24 cellular contexts compared by ENCODE assay signal in genomic region chr21:44626262-44626661, GRCh38. TPM values are rescaled to one million over a fixed set of nuclear protein-coding genes. Genes with fewer than 3 reads are reported as not detected.
"Had no signal": no experiment of that assay in that cellular context is flagged by ENCODE, and none has a peak within 500 bp of the region (broad histone marks: within the 10 kb centered on the region; RNA-seq: fewer than 3 reads in every experiment).

No MANE protein-coding gene starts in this region.

- H3K36me3 ChIP-seq: adrenal gland, pancreas, tibial artery had no signal

- ATAC-seq: pancreas, sciatic nerve, SK-N-SH treated with all-trans-retinoic acid at 6 μM for 48 hours had no signal

- H3K27ac Mint-ChIP-seq: activated B cell treated with CpG ODN at 0.5 μM for 24 hours; activated CD4-positive, alpha-beta memory T cell treated with anti-CD3 and anti-CD28 coated beads, Interleukin-2, amount 10 ng/mL, durations not matched to agents 7 days and 5 days; activated naive CD4-positive, alpha-beta T cell treated with anti-CD3 and anti-CD28 coated beads for 36 hours; dendritic cell treated with granulocyte-macrophage colony-stimulating factor and Interleukin-4, amounts not matched to agents 40 ng/mL and 50 ng/mL, for 4 days; mesothelial cell of epicardium had no signal

- H3K4me1 Mint-ChIP-seq: mesothelial cell of epicardium, neural crest cell had no signal

- H3K27me3 ChIP-seq: adrenal gland, pancreas had no signal

- H3K27ac ChIP-seq: adrenal gland, pancreas, tibial artery had no signal

- H3K4me1 ChIP-seq: adrenal gland, pancreas, tibial artery had no signal

- DNase-seq: activated B cell treated with CpG ODN at 0.5 μM for 24 hours; activated CD4-positive, alpha-beta memory T cell treated with anti-CD3 and anti-CD28 coated beads, Interleukin-2, amount 10 ng/mL, durations not matched to agents 7 days and 5 days; activated CD4-positive, alpha-beta T cell treated with anti-CD3 and anti-CD28 coated beads for 48 hours; activated naive CD4-positive, alpha-beta T cell treated with anti-CD3 and anti-CD28 coated beads for 36 hours; adrenal gland; hypothalamus; SHP77 treated with DMSO at 0.1 percent for 48 hours; stimulated activated CD4-positive, alpha-beta T cell treated with anti-CD3 and anti-CD28 coated beads, Interleukin-4, amount 100 ng/mL, for 4 hours; stimulated activated naive CD4-positive, alpha-beta T cell treated with Interleukin-2 at 50 U/mL for 16 hours; tibial artery had no signal

- H3K4me3 Mint-ChIP-seq: activated B cell treated with CpG ODN at 0.5 μM for 24 hours; activated CD4-positive, alpha-beta memory T cell treated with anti-CD3 and anti-CD28 coated beads, Interleukin-2, amount 10 ng/mL, durations not matched to agents 7 days and 5 days; activated naive CD4-positive, alpha-beta T cell treated with anti-CD3 and anti-CD28 coated beads for 36 hours; dendritic cell treated with granulocyte-macrophage colony-stimulating factor and Interleukin-4, amounts not matched to agents 40 ng/mL and 50 ng/mL, for 4 days; mesothelial cell of epicardium; neural crest cell had no signal

- H3K36me3 Mint-ChIP-seq: mesothelial cell of epicardium had no signal

- H3K9me3 ChIP-seq: pancreas had no signal

- H3K27me3 Mint-ChIP-seq: T-cell had no signal

- H3K4me3 ChIP-seq: adrenal gland, pancreas, smooth muscle cell, tibial artery had no signal

RNA-seq across cellular contexts. Expression of gene KRTAP10-9, which starts 0.6 kb away (rescaled TPM):
- total RNA-seq: activated B cell treated with CpG ODN at 0.5 μM for 24 hours; activated CD4-positive, alpha-beta memory T cell treated with anti-CD3 and anti-CD28 coated beads, Interleukin-2, amount 10 ng/mL, durations not matched to agents 7 days and 5 days; activated naive CD4-positive, alpha-beta T cell treated with anti-CD3 and anti-CD28 coated beads for 36 hours; adrenal gland; bronchial epithelial cell; cerebellum; epithelial cell of proximal tubule; frontal cortex; lung microvascular endothelial cell; mesothelial cell of epicardium; neural crest cell; pancreas; sciatic nerve; smooth muscle cell; subcutaneous adipose tissue; T-cell had no signal

RNA-seq across cellular contexts. Expression of gene KRTAP10-10, which starts 10.9 kb away (rescaled TPM):
- total RNA-seq: activated B cell treated with CpG ODN at 0.5 μM for 24 hours; activated CD4-positive, alpha-beta memory T cell treated with anti-CD3 and anti-CD28 coated beads, Interleukin-2, amount 10 ng/mL, durations not matched to agents 7 days and 5 days; activated naive CD4-positive, alpha-beta T cell treated with anti-CD3 and anti-CD28 coated beads for 36 hours; adrenal gland; bronchial epithelial cell; cerebellum; epithelial cell of proximal tubule; frontal cortex; lung microvascular endothelial cell; mesothelial cell of epicardium; neural crest cell; pancreas; sciatic nerve; smooth muscle cell; subcutaneous adipose tissue; T-cell had no signal

RNA-seq across cellular contexts. Expression of gene KRTAP10-8, which starts 14.4 kb away (rescaled TPM):
- total RNA-seq: activated B cell treated with CpG ODN at 0.5 μM for 24 hours; activated CD4-positive, alpha-beta memory T cell treated with anti-CD3 and anti-CD28 coated beads, Interleukin-2, amount 10 ng/mL, durations not matched to agents 7 days and 5 days; activated naive CD4-positive, alpha-beta T cell treated with anti-CD3 and anti-CD28 coated beads for 36 hours; adrenal gland; bronchial epithelial cell; cerebellum; epithelial cell of proximal tubule; frontal cortex; lung microvascular endothelial cell; mesothelial cell of epicardium; neural crest cell; pancreas; sciatic nerve; smooth muscle cell; subcutaneous adipose tissue; T-cell had no signal

RNA-seq across cellular contexts. Expression of gene KRTAP10-11, which starts 20.0 kb away (rescaled TPM):
- total RNA-seq: activated B cell treated with CpG ODN at 0.5 μM for 24 hours; activated CD4-positive, alpha-beta memory T cell treated with anti-CD3 and anti-CD28 coated beads, Interleukin-2, amount 10 ng/mL, durations not matched to agents 7 days and 5 days; activated naive CD4-positive, alpha-beta T cell treated with anti-CD3 and anti-CD28 coated beads for 36 hours; adrenal gland; bronchial epithelial cell; cerebellum; epithelial cell of proximal tubule; frontal cortex; lung microvascular endothelial cell; mesothelial cell of epicardium; neural crest cell; pancreas; sciatic nerve; smooth muscle cell; subcutaneous adipose tissue; T-cell had no signal

RNA-seq across cellular contexts. Expression of gene KRTAP10-7, which starts 25.9 kb away (rescaled TPM):
- total RNA-seq: activated B cell treated with CpG ODN at 0.5 μM for 24 hours; activated CD4-positive, alpha-beta memory T cell treated with anti-CD3 and anti-CD28 coated beads, Interleukin-2, amount 10 ng/mL, durations not matched to agents 7 days and 5 days; activated naive CD4-positive, alpha-beta T cell treated with anti-CD3 and anti-CD28 coated beads for 36 hours; adrenal gland; bronchial epithelial cell; cerebellum; epithelial cell of proximal tubule; frontal cortex; lung microvascular endothelial cell; mesothelial cell of epicardium; neural crest cell; pancreas; sciatic nerve; smooth muscle cell; subcutaneous adipose tissue; T-cell had no signal
